In genomic region chr20:21393142-21393541, GRCh38 we compare ENCODE assay signal across 1 cellular context.
TF ChIP-seq lines count a peak whose summit lies in the region.

No MANE protein-coding gene starts in this region.

TF ChIP-seq in GM12878, 131 proteins besides CTCF, POLR2A, EP300 and RAD21 (continued from another document):
- TF ChIP-seq RAD51 (IDR thresholded peaks at IDR 0.05) = no peak
- TF ChIP-seq CUX1 (IDR thresholded peaks at IDR 0.05; ENCODE audit: insufficient replicate concordance, low read depth, low read length) = no peak
- TF ChIP-seq BCL11A (IDR thresholded peaks at IDR 0.05; ENCODE audit: low read depth, low read length) = no peak
- TF ChIP-seq JUNB (IDR thresholded peaks at IDR 0.05) = no peak
- no peak for TF ChIP-seq ZBED1 (IDR thresholded peaks at IDR 0.05; ENCODE audit: borderline replicate concordance)
- TF ChIP-seq WRNIP1 (IDR thresholded peaks at IDR 0.05; ENCODE audit: borderline replicate concordance, low read depth, low read length) = no peak
